8 cellular contexts compared by ENCODE assay signal in genomic region chr2:230864605-230865323, GRCh38. TPM values are rescaled to one million over a fixed set of nuclear protein-coding genes. Genes with fewer than 3 reads are reported as not detected.
DNase-seq lines count a peak whose midpoint lies in the region; TF ChIP-seq lines count a peak whose summit lies in the region.

ITM2C (plus strand) TSS chr2:230864942; CDS start chr2:230865026, 84 bp downstream.

- peaks cover 25% of the 10 kb centered on the region for H3K4me1 ChIP-seq in HEK293 (ENCODE audit: control insufficient read depth, insufficient read depth, low read length)
- no peaks in the 10 kb centered on the region for H3K4me1 ChIP-seq in mammary epithelial cell (ENCODE audit: insufficient read depth, low read length)

- dilution Hi-C loops in mammary epithelial cell (cut with HindIII; ENCODE audit: low sequenced_read_pairs): no loop called here

- in situ Hi-C loops in mammary epithelial cell (cut with MboI; ENCODE audit: low sequenced_read_pairs in 2 of 2): no loop called here

- H3K4me3 ChIP-seq in HEK293 (ENCODE audit: low read depth, low read length) (peak within 1 kb of the TSS; percentile 89), NB4 (ENCODE audit: low read depth, low read length) (peak within 1 kb of the TSS; percentile 85), WI38 (ENCODE audit: low read depth, low read length) (peak within 1 kb of the TSS; percentile 87), mammary epithelial cell (replicated peaks in 1 of 3; ENCODE audit: insufficient read depth in 1 of 3, low read depth in 2 of 3, low read length in 3 of 3) (peak within 1 kb of the TSS; percentile 49 to 69 (median 66))

- POLR2A ChIA-PET in HEK293 (lab: Yijun Ruan, JAX): interaction anchor here (0.7 to 1.4 kb wide), 5 partner anchors 8 to 599 kb away, joined by 3 to 7 read pairs (median 4); partner anchors contain the start of gene NCL

- CTCF ChIA-PET in HEK293 (lab: Yijun Ruan, JAX) (interaction anchor here (0.6 to 1.3 kb wide), 6 partner anchors 12 to 188 kb away, joined by 3 to 6 read pairs (median 4); no protein-coding TSS in a partner anchor), mammary epithelial cell (lab: Charles Lee; ENCODE audit: low non-redundant PET) (interaction anchor here (0.7 kb wide), 1 partner anchor 67 kb away, joined by 3 read pairs; no protein-coding TSS in a partner anchor)

- 0% methylated on average over 9 of the region's 77 CpGs for WGBS in mammary epithelial cell (ENCODE audit: low coverage, missing lambda C conversion rate)

- H3K9ac ChIP-seq in mammary epithelial cell (ENCODE audit: insufficient read depth, low read length): no peak within 1 kb of the TSS

- H3K27ac ChIP-seq in HEK293 (ENCODE audit: extremely low read depth, low read depth, low read length): peak within 1 kb of the TSS; percentile 65; the same call in 1 of the 2 replicates
- H3K27ac ChIP-seq in mammary epithelial cell (ENCODE audit: insufficient read depth, low read depth, low read length): no peak within 1 kb of the TSS

- no peaks in the 10 kb centered on the region for H4K20me1 ChIP-seq in mammary epithelial cell (ENCODE audit: insufficient read depth, low read length)

- no TSS peak for BruUV-seq in mammary epithelial cell (replicated peaks; lab: Mats Ljungman, UMichigan)

- TF ChIP-seq POLR2A in NB4 (IDR thresholded peaks at IDR 0.05; ENCODE audit: extremely low read depth, insufficient read length): peak; percentile 83

- peak; percentile 57; the same call in 2 of the 3 replicates for TF ChIP-seq CTCF in GM12872 (IDR thresholded peaks at IDR 0.05; ENCODE audit: insufficient read depth, low read depth, low read length)
- TF ChIP-seq CTCF in HEK293 (tag by site-specific recombination; IDR thresholded peaks at IDR 0.05): peak; percentile 90
- TF ChIP-seq CTCF in NB4 (IDR thresholded peaks at IDR 0.05; ENCODE audit: low read depth, low read length): peak; percentile 43
- peak; percentile 32; the same call in 1 of the 2 replicates for TF ChIP-seq CTCF in WI38 (IDR thresholded peaks at IDR 0.05; ENCODE audit: low read depth, low read length)
- TF ChIP-seq CTCF in mammary epithelial cell (conservative IDR thresholded peaks at IDR 0.05 in 1 of 2, IDR thresholded peaks at IDR 0.05 in 1 of 2; ENCODE audit: extremely low read depth in 1 of 2, insufficient read depth in 1 of 2, low read depth in 1 of 2, low read length in 2 of 2): peak; percentile 4 to 37

- H3K36me3 ChIP-seq in HEK293 (ENCODE audit: control insufficient read depth in 2 of 2, insufficient read depth in 1 of 2, low read length in 2 of 2): peaks cover 0 to 5% of the 10 kb centered on the region in 2 experiments; a peak in 1 of 3 replicates
- H3K36me3 ChIP-seq in mammary epithelial cell (ENCODE audit: insufficient read depth, low read length): no peaks in the 10 kb centered on the region

- intact Hi-C loops in mammary epithelial cell (cut with micrococcal nuclease): no loop called here

- DNase-seq in NB4 (ENCODE audit: low read depth) (peak; percentile 89), mammary epithelial cell (peak; percentile 53), iris pigment epithelial cell (ENCODE audit: low read depth) (peak; percentile 55), NCI-H187 (lab: John Stamatoyannopoulos, UW) (no peak)
- DNase-seq in stimulated activated CD4-positive, alpha-beta T cell treated with anti-CD3 and anti-CD28 coated beads, Interleukin-15, amount 100 ng/mL, for 1 hour (ENCODE audit: low read depth in 1 of 2, low spot score in 1 of 2): peak; percentile 51 to 72

- peak within 1 kb of the TSS; percentile 96 for H2AFZ ChIP-seq in mammary epithelial cell (ENCODE audit: low read depth, low read length)

- H3K4me2 ChIP-seq in mammary epithelial cell (ENCODE audit: insufficient read depth, low read depth, low read length): peak within 1 kb of the TSS; percentile 93

- no peaks in the 10 kb centered on the region for H3K9me3 ChIP-seq in HEK293 (ENCODE audit: control insufficient read depth, insufficient read depth, low read depth, low read length)
- H3K9me3 ChIP-seq in mammary epithelial cell (replicated peaks; ENCODE audit: insufficient read depth, low read length): no peaks in the 10 kb centered on the region

- no peaks in the 10 kb centered on the region for H3K79me2 ChIP-seq in mammary epithelial cell (ENCODE audit: insufficient read depth, low read length)

- no peaks in the 10 kb centered on the region for H3K27me3 ChIP-seq in mammary epithelial cell (ENCODE audit: insufficient read depth, low read length)

TF ChIP-seq in HEK293, 187 proteins besides CTCF, POLR2A, EP300 and RAD21 (continues in another document):
- TF ChIP-seq ZNF600 (tag by site-specific recombination; IDR thresholded peaks at IDR 0.05): peak; percentile 72
- peak; percentile 98 for TF ChIP-seq ZNF610 (tag by site-specific recombination; IDR thresholded peaks at IDR 0.05; ENCODE audit: borderline replicate concordance)
- TF ChIP-seq HOXA7 (CRISPR knock-in tag; IDR thresholded peaks at IDR 0.05; ENCODE audit: borderline replicate concordance): no peak
- TF ChIP-seq ZEB2 (tag by site-specific recombination; IDR thresholded peaks at IDR 0.05): peak; percentile 82
- TF ChIP-seq ZNF785 (tag by site-specific recombination; IDR thresholded peaks at IDR 0.05): peak; percentile 91
- TF ChIP-seq ZNF660 (tag by site-specific recombination; IDR thresholded peaks at IDR 0.05): no peak
- TF ChIP-seq, protein P1, sequence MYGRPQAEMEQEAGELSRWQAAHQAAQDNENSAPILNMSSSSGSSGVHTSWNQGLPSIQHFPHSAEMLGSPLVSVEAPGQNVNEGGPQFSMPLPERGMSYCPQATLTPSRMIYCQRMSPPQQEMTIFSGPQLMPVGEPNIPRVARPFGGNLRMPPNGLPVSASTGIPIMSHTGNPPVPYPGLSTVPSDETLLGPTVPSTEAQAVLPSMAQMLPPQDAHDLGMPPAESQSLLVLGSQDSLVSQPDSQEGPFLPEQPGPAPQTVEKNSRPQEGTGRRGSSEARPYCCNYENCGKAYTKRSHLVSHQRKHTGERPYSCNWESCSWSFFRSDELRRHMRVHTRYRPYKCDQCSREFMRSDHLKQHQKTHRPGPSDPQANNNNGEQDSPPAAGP (tag by site-specific recombination; IDR thresholded peaks at IDR 0.05): peak; percentile 67
- TF ChIP-seq, protein P2, sequence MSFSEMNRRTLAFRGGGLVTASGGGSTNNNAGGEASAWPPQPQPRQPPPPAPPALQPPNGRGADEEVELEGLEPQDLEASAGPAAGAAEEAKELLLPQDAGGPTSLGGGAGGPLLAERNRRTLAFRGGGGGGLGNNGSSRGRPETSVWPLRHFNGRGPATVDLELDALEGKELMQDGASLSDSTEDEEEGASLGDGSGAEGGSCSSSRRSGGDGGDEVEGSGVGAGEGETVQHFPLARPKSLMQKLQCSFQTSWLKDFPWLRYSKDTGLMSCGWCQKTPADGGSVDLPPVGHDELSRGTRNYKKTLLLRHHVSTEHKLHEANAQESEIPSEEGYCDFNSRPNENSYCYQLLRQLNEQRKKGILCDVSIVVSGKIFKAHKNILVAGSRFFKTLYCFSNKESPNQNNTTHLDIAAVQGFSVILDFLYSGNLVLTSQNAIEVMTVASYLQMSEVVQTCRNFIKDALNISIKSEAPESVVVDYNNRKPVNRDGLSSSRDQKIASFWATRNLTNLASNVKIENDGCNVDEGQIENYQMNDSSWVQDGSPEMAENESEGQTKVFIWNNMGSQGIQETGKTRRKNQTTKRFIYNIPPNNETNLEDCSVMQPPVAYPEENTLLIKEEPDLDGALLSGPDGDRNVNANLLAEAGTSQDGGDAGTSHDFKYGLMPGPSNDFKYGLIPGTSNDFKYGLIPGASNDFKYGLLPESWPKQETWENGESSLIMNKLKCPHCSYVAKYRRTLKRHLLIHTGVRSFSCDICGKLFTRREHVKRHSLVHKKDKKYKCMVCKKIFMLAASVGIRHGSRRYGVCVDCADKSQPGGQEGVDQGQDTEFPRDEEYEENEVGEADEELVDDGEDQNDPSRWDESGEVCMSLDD (tag by site-specific recombination; IDR thresholded peaks at IDR 0.05): 0 out of 2 replicates have a peak, but pooled peaks have one; percentile 18
- TF ChIP-seq TRIM28 (IDR thresholded peaks at IDR 0.05; ENCODE audit: borderline replicate concordance, low read length): no peak
- TF ChIP-seq ZSCAN23 (tag by site-specific recombination; IDR thresholded peaks at IDR 0.05): no peak
- TF ChIP-seq ZNF24 (tag by site-specific recombination; IDR thresholded peaks at IDR 0.05): peak; percentile 99
- TF ChIP-seq GFI1B (tag by site-specific recombination; IDR thresholded peaks at IDR 0.05): no peak
- TF ChIP-seq, protein P3, sequence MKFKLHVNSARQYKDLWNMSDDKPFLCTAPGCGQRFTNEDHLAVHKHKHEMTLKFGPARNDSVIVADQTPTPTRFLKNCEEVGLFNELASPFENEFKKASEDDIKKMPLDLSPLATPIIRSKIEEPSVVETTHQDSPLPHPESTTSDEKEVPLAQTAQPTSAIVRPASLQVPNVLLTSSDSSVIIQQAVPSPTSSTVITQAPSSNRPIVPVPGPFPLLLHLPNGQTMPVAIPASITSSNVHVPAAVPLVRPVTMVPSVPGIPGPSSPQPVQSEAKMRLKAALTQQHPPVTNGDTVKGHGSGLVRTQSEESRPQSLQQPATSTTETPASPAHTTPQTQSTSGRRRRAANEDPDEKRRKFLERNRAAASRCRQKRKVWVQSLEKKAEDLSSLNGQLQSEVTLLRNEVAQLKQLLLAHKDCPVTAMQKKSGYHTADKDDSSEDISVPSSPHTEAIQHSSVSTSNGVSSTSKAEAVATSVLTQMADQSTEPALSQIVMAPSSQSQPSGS (tag by site-specific recombination; IDR thresholded peaks at IDR 0.05; ENCODE audit: low read depth): no peak
- TF ChIP-seq ZNF335 (tag by site-specific recombination; conservative IDR thresholded peaks at IDR 0.05): peak; percentile 91
- TF ChIP-seq, protein P4, sequence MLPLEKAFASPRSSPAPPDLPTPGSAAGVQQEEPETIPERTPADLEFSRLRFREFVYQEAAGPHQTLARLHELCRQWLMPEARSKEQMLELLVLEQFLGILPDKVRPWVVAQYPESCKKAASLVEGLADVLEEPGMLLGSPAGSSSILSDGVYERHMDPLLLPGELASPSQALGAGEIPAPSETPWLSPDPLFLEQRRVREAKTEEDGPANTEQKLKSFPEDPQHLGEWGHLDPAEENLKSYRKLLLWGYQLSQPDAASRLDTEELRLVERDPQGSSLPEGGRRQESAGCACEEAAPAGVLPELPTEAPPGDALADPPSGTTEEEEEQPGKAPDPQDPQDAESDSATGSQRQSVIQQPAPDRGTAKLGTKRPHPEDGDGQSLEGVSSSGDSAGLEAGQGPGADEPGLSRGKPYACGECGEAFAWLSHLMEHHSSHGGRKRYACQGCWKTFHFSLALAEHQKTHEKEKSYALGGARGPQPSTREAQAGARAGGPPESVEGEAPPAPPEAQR (tag by site-specific recombination; IDR thresholded peaks at IDR 0.05): no peak
- 0 out of 2 replicates have a peak, but pooled peaks have one; percentile 22 for TF ChIP-seq ZNF223 (tag by site-specific recombination; IDR thresholded peaks at IDR 0.05)
- no peak for TF ChIP-seq ZNF174 (tag by site-specific recombination; IDR thresholded peaks at IDR 0.05)
- TF ChIP-seq ZNF19 (tag by site-specific recombination; IDR thresholded peaks at IDR 0.05; ENCODE audit: low read depth): no peak

RNA-seq across cellular contexts. Expression of gene ITM2C, which starts in this region (rescaled TPM):
- 10 to 100 TPM; 24.8 to 47.1 TPM for total RNA-seq in mammary epithelial cell
- 66.2 TPM for polyA plus RNA-seq in mammary epithelial cell
- 77.9 TPM for polyA minus RNA-seq in mammary epithelial cell

Comparison
In these comparisons a context has a peak if more than half of its experiments do, and no peak if none do; other contexts are left out.
1. CTCF ChIP-seq: peak in every context shown above with its lines; median percentile 90 in HEK293; 57 in GM12872; 43 in NB4; 32 in WI38; 20 in mammary epithelial cell.
2. DNase-seq: peak in NB4 (single experiment), mammary epithelial cell (single experiment), iris pigment epithelial cell (single experiment) and stimulated activated CD4-positive, alpha-beta T cell treated with anti-CD3 and anti-CD28 coated beads, Interleukin-15, amount 100 ng/mL, for 1 hour (2 of 2); none in NCI-H187 (0 of 2).
3. Peak in every context shown above with its lines, with median percentiles within 50 percentile points of each other: H3K4me3 ChIP-seq.